16 cellular contexts compared by ENCODE assay signal in the genomic region with DNA sequence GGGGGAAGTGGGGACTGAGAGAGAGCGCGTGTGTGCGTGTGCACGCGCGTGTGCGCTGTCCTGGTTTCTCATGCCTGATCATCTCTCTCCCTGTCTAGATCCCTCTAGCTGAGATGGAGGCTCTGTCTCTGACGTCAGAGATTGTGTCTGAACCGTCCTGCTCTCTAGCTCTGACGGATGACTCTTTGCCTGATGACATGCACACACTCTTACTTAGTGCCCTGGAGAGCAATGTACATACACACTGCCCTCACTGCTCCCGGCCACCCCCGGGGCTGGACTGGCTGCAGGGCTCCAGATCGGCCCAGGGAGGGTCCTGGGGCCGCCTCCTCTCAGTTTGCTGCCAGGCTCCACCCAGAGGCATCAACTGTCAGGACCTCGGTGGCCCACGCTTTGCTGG. TPM values are rescaled to one million over a fixed set of nuclear protein-coding genes. Genes with fewer than 3 reads are reported as not detected.
A peak's percentile ranks its signal among the peaks of the same experiment; 100 is the strongest.
DNase-seq lines count a peak whose midpoint lies in the region; ATAC-seq, FAIRE-seq and TF ChIP-seq lines count a peak whose summit lies in the region.
"Had no signal": no experiment of that assay in that cellular context is flagged by ENCODE, and none has a peak within 500 bp of the region (broad histone marks: within the 10 kb centered on the region; RNA-seq: fewer than 3 reads in every experiment).

No MANE protein-coding gene starts in this region.

- peak; percentile 54 for ATAC-seq in CD4-positive, alpha-beta T cell (ENCODE audit: poor library complexity)
- no peak for ATAC-seq in foreskin keratinocyte
- ATAC-seq in stimulated activated naive CD8-positive, alpha-beta T cell treated with anti-CD3 and anti-CD28 coated beads, Interleukin-15, Interleukin-2, amounts not matched to agents 100 U/mL and 50 U/mL, for 24 hours = no peak

- FAIRE-seq in bronchial epithelial cell (lab: Jason Lieb, UNC) = peak; percentile 43

- no peaks in the 10 kb centered on the region for H3K36me3 Mint-ChIP-seq in CD4-positive, alpha-beta T cell (ENCODE audit: low read depth)
- peaks cover 11% of the 10 kb centered on the region for H3K36me3 Mint-ChIP-seq in nephron (ENCODE audit: low read depth)
- H3K36me3 Mint-ChIP-seq in endodermal cell (ENCODE audit: low read depth) = no peaks in the 10 kb centered on the region
- H3K36me3 Mint-ChIP-seq: activated naive CD4-positive, alpha-beta T cell treated with anti-CD3 and anti-CD28 coated beads, Interleukin-2, amount 50 U/mL, for 24 hours; memory B cell had no signal

- no peaks in the 10 kb centered on the region for H3K9me3 ChIP-seq in CD4-positive, alpha-beta T cell (ENCODE audit: control insufficient read depth, low read length)
- H3K9me3 ChIP-seq in endodermal cell (ENCODE audit: control insufficient read depth, low read length) = no peaks in the 10 kb centered on the region
- H3K9me3 ChIP-seq: uterus had no signal

- H3K4me1 Mint-ChIP-seq in CD4-positive, alpha-beta T cell (ENCODE audit: low read depth) = no peaks in the 10 kb centered on the region
- H3K4me1 Mint-ChIP-seq in nephron (peaks cover 34% of the 10 kb centered on the region), endodermal cell (peaks cover 18% of the 10 kb centered on the region)
- H3K4me1 Mint-ChIP-seq: activated naive CD4-positive, alpha-beta T cell treated with anti-CD3 and anti-CD28 coated beads, Interleukin-2, amount 50 U/mL, for 24 hours; central memory CD8-positive, alpha-beta T cell had no signal

- 64 to 72% methylated on average over 5 to 16 of the region's 16 CpGs for WGBS in endodermal cell (ENCODE audit: insufficient coverage in 1 of 2, insufficient read length in 1 of 2), 2 experiments

- no peak for DNase-seq in CD4-positive, alpha-beta T cell
- DNase-seq in MV-4-11 (lab: John Stamatoyannopoulos, UW) (peak; percentile 68), bronchial epithelial cell (ENCODE audit: low read depth) (peak; percentile 12), foreskin keratinocyte (no peak), coronary artery (ENCODE audit: low spot score) (no peak), endodermal cell (no peak)
- DNase-seq in stimulated activated naive CD8-positive, alpha-beta T cell treated with anti-CD3 and anti-CD28 coated beads, Interleukin-15, Interleukin-2, amounts not matched to agents 100 U/mL and 50 U/mL, for 24 hours = no peak
- DNase-seq: NCI-H1105; SIG-M5; stimulated activated CD4-positive, alpha-beta T cell treated with anti-CD3 and anti-CD28 coated beads, Interleukin-1b, Interleukin-23, amount 100 ng/mL, for 48 hours; uterus had no signal

- no peak overlapping the region for H3K4me3 Mint-ChIP-seq in CD4-positive, alpha-beta T cell
- no peak overlapping the region for H3K4me3 Mint-ChIP-seq in nephron
- no peak overlapping the region for H3K4me3 Mint-ChIP-seq in endodermal cell
- H3K4me3 Mint-ChIP-seq: activated naive CD4-positive, alpha-beta T cell treated with anti-CD3 and anti-CD28 coated beads, Interleukin-2, amount 50 U/mL, for 24 hours; central memory CD8-positive, alpha-beta T cell; memory B cell had no signal

- H3K36me3 ChIP-seq in bronchial epithelial cell (ENCODE audit: control insufficient read depth, insufficient read depth, low read length) = no peaks in the 10 kb centered on the region
- no peaks in the 10 kb centered on the region for H3K36me3 ChIP-seq in endodermal cell (ENCODE audit: control insufficient read depth, insufficient read depth, low read length)
- H3K36me3 ChIP-seq: uterus had no signal

- H3K27ac ChIP-seq in CD4-positive, alpha-beta T cell (ENCODE audit: low read depth, low read length) = no peak overlapping the region
- no peak overlapping the region for H3K27ac ChIP-seq in foreskin keratinocyte
- H3K27ac ChIP-seq in coronary artery = no peak overlapping the region
- no peak overlapping the region for H3K27ac ChIP-seq in endodermal cell (ENCODE audit: low read depth, low read length)
- H3K27ac ChIP-seq: uterus had no signal

- CTCF ChIA-PET in CD4-positive, alpha-beta T cell (lab: Charles Lee) = no interaction called here

- no peak for TF ChIP-seq CTCF in CD4-positive, alpha-beta T cell (IDR thresholded peaks at IDR 0.05)
- TF ChIP-seq CTCF in bronchial epithelial cell (IDR thresholded peaks at IDR 0.05; ENCODE audit: insufficient read depth, low read length, severe bottlenecking) (no peak), nephron (IDR thresholded peaks at IDR 0.05; ENCODE audit: unreplicated experiment in 3 of 3) (no peak), foreskin keratinocyte (conservative IDR thresholded peaks at IDR 0.05) (no peak), coronary artery (IDR thresholded peaks at IDR 0.05) (no peak), endodermal cell (conservative IDR thresholded peaks at IDR 0.05) (no peak)

- peaks cover 7% of the 10 kb centered on the region for H3K27me3 ChIP-seq in CD4-positive, alpha-beta T cell (ENCODE audit: control insufficient read depth, insufficient read depth, low read length)
- peaks cover 5% of the 10 kb centered on the region for H3K27me3 ChIP-seq in bronchial epithelial cell (ENCODE audit: control insufficient read depth, insufficient read depth, low read length)
- peaks cover 7% of the 10 kb centered on the region for H3K27me3 ChIP-seq in foreskin keratinocyte
- H3K27me3 ChIP-seq in endodermal cell (ENCODE audit: control insufficient read depth, insufficient read depth, low read length, poor library complexity, severe bottlenecking) = no peaks in the 10 kb centered on the region
- H3K27me3 ChIP-seq: uterus had no signal

- no peaks in the 10 kb centered on the region for H3K9me3 Mint-ChIP-seq in CD4-positive, alpha-beta T cell
- H3K9me3 Mint-ChIP-seq in nephron (no peaks in the 10 kb centered on the region), endodermal cell (no peaks in the 10 kb centered on the region)
- H3K9me3 Mint-ChIP-seq: activated naive CD4-positive, alpha-beta T cell treated with anti-CD3 and anti-CD28 coated beads, Interleukin-2, amount 50 U/mL, for 24 hours; central memory CD8-positive, alpha-beta T cell; memory B cell had no signal

- H3K4me3 ChIP-seq in bronchial epithelial cell (ENCODE audit: low read depth, low read length) = no peak overlapping the region
- no peak overlapping the region for H3K4me3 ChIP-seq in coronary artery
- H3K4me3 ChIP-seq in endodermal cell (ENCODE audit: low read length) = no peak overlapping the region
- H3K4me3 ChIP-seq: uterus had no signal

- H3K4me1 ChIP-seq in foreskin keratinocyte (no peaks in the 10 kb centered on the region), endodermal cell (ENCODE audit: control insufficient read depth, insufficient read depth, low read length) (no peaks in the 10 kb centered on the region)
- H3K4me1 ChIP-seq: uterus had no signal

- peaks cover 24% of the 10 kb centered on the region for H3K27me3 Mint-ChIP-seq in CD4-positive, alpha-beta T cell
- H3K27me3 Mint-ChIP-seq in nephron (ENCODE audit: low read depth) (peaks cover 9% of the 10 kb centered on the region), endodermal cell (ENCODE audit: insufficient read depth) (no peaks in the 10 kb centered on the region)

- intact Hi-C loops in CD4-positive, alpha-beta T cell (cut with DNase I, micrococcal nuclease) = no loop called here

- no peak overlapping the region for H3K27ac Mint-ChIP-seq in CD4-positive, alpha-beta T cell
- H3K27ac Mint-ChIP-seq in nephron (peak overlapping the region; percentile 47 to 86 (median 86)), endodermal cell (no peak overlapping the region)
- H3K27ac Mint-ChIP-seq: activated naive CD4-positive, alpha-beta T cell treated with anti-CD3 and anti-CD28 coated beads, Interleukin-2, amount 50 U/mL, for 24 hours; memory B cell had no signal

- H3K9ac ChIP-seq in endodermal cell (ENCODE audit: extremely low read depth, low read length, poor library complexity, severe bottlenecking) = no peak overlapping the region

- POLR2A ChIA-PET in CD4-positive, alpha-beta T cell (lab: Charles Lee) = no interaction called here

RNA-seq across cellular contexts. Expression of a gene that starts 13.1 kb away (rescaled TPM):
- under 1 TPM in 1 of 2 experiments, not detected in 1; 0.19 TPM for total RNA-seq in CD4-positive, alpha-beta T cell
- total RNA-seq in bronchial epithelial cell = 17.0 and 33.2 TPM in 2 replicates
- 22.5 and 28.4 TPM in 2 replicates for total RNA-seq in foreskin keratinocyte
- 19.7 and 24.1 TPM in 2 replicates for polyA plus RNA-seq in foreskin keratinocyte
- total RNA-seq in endodermal cell = under 1 TPM; 0.22 to 0.91 TPM
- not detected for polyA plus RNA-seq in endodermal cell (2013, experiment 1 of 2)
- not detected for polyA plus RNA-seq in endodermal cell (2013, experiment 2 of 2)
- total RNA-seq: activated CD8-positive, alpha-beta memory T cell treated with anti-CD3 and anti-CD28 coated beads for 36 hours had no signal

Comparison
In these comparisons a context has a peak if more than half of its experiments do, and no peak if none do; other contexts are left out.
1. DNase-seq: peak in MV-4-11 (single experiment) and bronchial epithelial cell (single experiment); none in CD4-positive, alpha-beta T cell (0 of 10), foreskin keratinocyte (0 of 2), coronary artery (single experiment), endodermal cell (single experiment) and stimulated activated naive CD8-positive, alpha-beta T cell treated with anti-CD3 and anti-CD28 coated beads, Interleukin-15, Interleukin-2, amounts not matched to agents 100 U/mL and 50 U/mL, for 24 hours (single experiment).
2. H3K27ac Mint-ChIP-seq: peak in nephron (3 of 3); none in CD4-positive, alpha-beta T cell (single experiment) and endodermal cell (single experiment).